13 cellular contexts compared by ENCODE assay signal in the genomic region with DNA sequence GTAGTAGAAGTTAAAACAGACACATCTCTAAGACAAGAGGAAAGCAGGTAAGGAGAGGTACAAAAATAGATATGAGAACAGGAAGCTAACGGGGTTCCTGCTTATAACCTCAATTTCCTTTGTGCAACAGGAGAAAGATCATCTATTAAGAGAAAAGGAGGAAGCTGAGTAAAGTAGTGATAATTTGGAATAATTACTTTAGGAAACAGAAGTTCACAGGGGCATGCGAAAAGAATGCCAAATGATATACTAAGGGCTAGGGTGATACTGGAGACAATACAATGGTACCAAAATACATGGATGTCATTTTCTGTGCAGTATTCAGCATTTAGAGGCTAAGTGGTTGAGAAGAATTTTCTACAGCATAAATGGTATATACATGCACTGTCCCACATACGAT.
DNase-seq lines count a peak whose midpoint lies in the region; ATAC-seq and TF ChIP-seq lines count a peak whose summit lies in the region.
"Had no signal": no experiment of that assay in that cellular context is flagged by ENCODE, and none has a peak within 500 bp of the region (broad histone marks: within the 10 kb centered on the region; RNA-seq: fewer than 3 reads in every experiment).

No MANE protein-coding gene starts in this region.

- peaks cover 96% of the 10 kb centered on the region for H3K79me2 ChIP-seq in OCI-LY3 (ENCODE audit: low read length)

- no peaks in the 10 kb centered on the region for H3K27me3 Mint-ChIP-seq in Calu3 (ENCODE audit: unreplicated experiment)

- peaks cover 16% of the 10 kb centered on the region for H3K36me3 Mint-ChIP-seq in Calu3 (ENCODE audit: insufficient read depth, unreplicated experiment)

- no peaks in the 10 kb centered on the region for H3K9me3 ChIP-seq in OCI-LY3 (ENCODE audit: insufficient read depth, low read length)
- H3K9me3 ChIP-seq: psoas muscle had no signal

- H3K4me3 Mint-ChIP-seq in Calu3 (ENCODE audit: low read depth, unreplicated experiment) = no peak overlapping the region

- no peaks in the 10 kb centered on the region for H3K27me3 ChIP-seq in OCI-LY3 (ENCODE audit: low read depth, low read length)

- H3K4me2 ChIP-seq in OCI-LY3 (ENCODE audit: low read length) = peak overlapping the region; percentile 40; the same call in 1 of the 2 replicates

- CTCF ChIA-PET in Calu3 (lab: Charles Lee) = interaction anchor here (0.6 kb wide), 1 partner anchor 310 kb away, joined by 3 read pairs; no protein-coding TSS in a partner anchor

- intact Hi-C loops in Calu3 (cut with micrococcal nuclease; ENCODE audit: unreplicated experiment) = no loop called here

- no TSS peak for BruUV-seq in Calu3 (replicated peaks; lab: Mats Ljungman, UMichigan)

- H4K20me1 ChIP-seq in OCI-LY3 (ENCODE audit: insufficient read depth, low read length) = peaks cover 85% of the 10 kb centered on the region

- H2AFZ ChIP-seq in OCI-LY3 (ENCODE audit: low read depth, low read length) = no peak overlapping the region

- H3K4me1 ChIP-seq in OCI-LY3 (ENCODE audit: low read length) = peaks cover 32% of the 10 kb centered on the region

- H3K27ac Mint-ChIP-seq in Calu3 (ENCODE audit: unreplicated experiment) = peak overlapping the region; percentile 43

- peaks cover 54% of the 10 kb centered on the region for H3K4me1 Mint-ChIP-seq in Calu3 (ENCODE audit: low read depth, unreplicated experiment)

- no peaks in the 10 kb centered on the region for H3K9me3 Mint-ChIP-seq in Calu3 (ENCODE audit: low read depth, unreplicated experiment)

- TF ChIP-seq CTCF in Calu3 (IDR thresholded peaks at IDR 0.05; ENCODE audit: unreplicated experiment) (no peak), OCI-LY3 (IDR thresholded peaks at IDR 0.05; ENCODE audit: low read depth, low read length) (no peak)

- H3K9ac ChIP-seq in OCI-LY3 (ENCODE audit: low read length) = no peak overlapping the region

- peaks cover 3% of the 10 kb centered on the region for H3K36me3 ChIP-seq in OCI-LY3 (replicated peaks; ENCODE audit: low read depth, low read length)

- ATAC-seq in GM21423 (IDR thresholded peaks at IDR 0.05; ENCODE audit: unreplicated experiment) (peak; percentile 48), left lobe of liver (peak; percentile 47), HG03460 (IDR thresholded peaks at IDR 0.05; ENCODE audit: unreplicated experiment) (no peak), GM18870 (IDR thresholded peaks at IDR 0.05; ENCODE audit: unreplicated experiment) (no peak)
- ATAC-seq: psoas muscle had no signal

- no peak for DNase-seq in Calu3
- no peak for DNase-seq in left lobe of liver (ENCODE audit: low spot score)
- DNase-seq in NCI-H446 treated with DMSO at 0.1 percent for 48 hours (lab: John Stamatoyannopoulos, UW) = no peak
- DNase-seq in NCI-H2107 (lab: John Stamatoyannopoulos, UW) = no peak
- DNase-seq: activated gamma-delta T cell treated with Interleukin-2 at 50 U/mL for 16 hours, islet precursor cell, NCI-H2029, psoas muscle, SW 1271 had no signal

- H3K4me3 ChIP-seq in OCI-LY3 (ENCODE audit: low read length) = no peak overlapping the region
- H3K4me3 ChIP-seq: psoas muscle had no signal

- no peak overlapping the region for H3K27ac ChIP-seq in OCI-LY3 (ENCODE audit: low read length)
- H3K27ac ChIP-seq: psoas muscle had no signal

Comparison
In these comparisons a context has a peak if more than half of its experiments do, and no peak if none do; other contexts are left out.
1. ATAC-seq: peak in GM21423 (single experiment) and left lobe of liver (single experiment); none in HG03460 (single experiment) and GM18870 (single experiment).